1 cellular context compared by ENCODE assay signal in genomic region chr5:34787035-34787434, GRCh38.
TF ChIP-seq lines count a peak whose summit lies in the region.

No MANE protein-coding gene starts in this region.

TF ChIP-seq in K562, 482 proteins besides CTCF, POLR2A, EP300 and RAD21 (continued from another document):
- peak; percentile 33 to 52; a peak in 1 of 4 replicates for TF ChIP-seq KDM1A (IDR thresholded peaks at IDR 0.05)
- TF ChIP-seq ZNF583 (CRISPR knock-in tag; IDR thresholded peaks at IDR 0.05): no peak
- peak; percentile 17 for TF ChIP-seq ZNF280A (IDR thresholded peaks at IDR 0.05; ENCODE audit: low read depth, partially characterized antibody)
